10 cellular contexts compared by ENCODE assay signal in the genomic region with DNA sequence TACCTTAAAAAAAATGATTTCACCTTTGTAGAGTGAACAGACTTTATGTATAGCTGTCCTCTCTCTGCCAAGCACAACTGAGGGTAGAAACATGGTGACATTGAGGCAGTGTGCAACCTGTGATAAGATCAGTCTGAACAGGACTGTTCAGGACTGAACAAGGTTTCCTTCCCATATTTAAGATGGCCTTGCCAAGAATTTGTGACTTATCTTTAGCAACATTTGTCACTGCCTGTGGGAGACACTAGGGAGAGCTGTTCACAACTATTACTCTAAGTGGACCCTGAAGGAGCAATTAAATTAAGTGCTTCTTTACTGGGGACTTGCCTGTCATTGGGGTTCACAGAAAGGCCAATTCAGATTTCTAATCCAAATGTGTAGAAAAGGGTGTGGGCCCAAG. TPM values are rescaled to one million over a fixed set of nuclear protein-coding genes. Genes with fewer than 3 reads are reported as not detected.
A peak's percentile ranks its signal among the peaks of the same experiment; 100 is the strongest.
DNase-seq lines count a peak whose midpoint lies in the region; ATAC-seq and TF ChIP-seq lines count a peak whose summit lies in the region.
"Had no signal": no experiment of that assay in that cellular context is flagged by ENCODE, and none has a peak within 500 bp of the region (broad histone marks: within the 10 kb centered on the region; RNA-seq: fewer than 3 reads in every experiment).

No MANE protein-coding gene starts in this region.

- intact Hi-C loops in vagina (cut with DNase I): no loop called here

- TF ChIP-seq POLR2A in vagina (IDR thresholded peaks at IDR 0.05): no peak

- peaks cover 3% of the 10 kb centered on the region for H3K9me3 ChIP-seq in vagina

- ATAC-seq in GM21576 (IDR thresholded peaks at IDR 0.05; ENCODE audit: unreplicated experiment): peak; percentile 71
- no peak for ATAC-seq in HG02623 (IDR thresholded peaks at IDR 0.05; ENCODE audit: unreplicated experiment)

- TF ChIP-seq CTCF in kidney epithelial cell (IDR thresholded peaks at IDR 0.05; ENCODE audit: insufficient read depth, low read length, poor library complexity, severe bottlenecking): peak; percentile 3
- TF ChIP-seq CTCF in vagina (IDR thresholded peaks at IDR 0.05): no peak

- DNase-seq in ELR (ENCODE audit: low read depth): peak; percentile 28
- DNase-seq in NOMO-1 treated with dmso at 0.1 percent for 144 hours (lab: John Stamatoyannopoulos, UW; ENCODE audit: unreplicated experiment): peak; percentile 3
- no peak for DNase-seq in kidney epithelial cell (ENCODE audit: low read depth)
- DNase-seq in germinal center (ENCODE audit: low spot score): no peak
- DNase-seq in vagina (ENCODE audit: extremely low spot score in 2 of 2): no peak
- DNase-seq in NCI-H1930 (lab: John Stamatoyannopoulos, UW): no peak
- DNase-seq: DND-41 had no signal

- no peaks in the 10 kb centered on the region for H3K36me3 ChIP-seq in kidney epithelial cell (ENCODE audit: control insufficient read depth, insufficient read depth, low read length)
- no peaks in the 10 kb centered on the region for H3K36me3 ChIP-seq in vagina

- H3K4me1 ChIP-seq in vagina: no peaks in the 10 kb centered on the region
- H3K4me1 ChIP-seq: parathyroid adenoma had no signal

- H3K27ac ChIP-seq in vagina: no peak overlapping the region
- H3K27ac ChIP-seq: parathyroid adenoma had no signal

- no peaks in the 10 kb centered on the region for H3K27me3 ChIP-seq in kidney epithelial cell (ENCODE audit: control insufficient read depth, insufficient read depth, low read length)
- no peaks in the 10 kb centered on the region for H3K27me3 ChIP-seq in vagina

- no peak overlapping the region for H3K4me3 ChIP-seq in kidney epithelial cell (ENCODE audit: low read depth, low read length)
- H3K4me3 ChIP-seq in vagina: no peak overlapping the region

RNA-seq across cellular contexts. Expression of a gene that starts 6.7 kb away (rescaled TPM):
- not detected in 2 replicates for total RNA-seq in kidney epithelial cell
- total RNA-seq in vagina: not detected

Comparison
In these comparisons a context has a peak if more than half of its experiments do, and no peak if none do; other contexts are left out.
1. DNase-seq: peak in ELR (single experiment) and NOMO-1 treated with dmso at 0.1 percent for 144 hours (single experiment); none in kidney epithelial cell (single experiment), germinal center (single experiment), vagina (0 of 2) and NCI-H1930 (0 of 2).